In genomic region chr11:44101098-44101497, GRCh38 we compare ENCODE assay signal across 31 cellular contexts. TPM values are rescaled to one million over a fixed set of nuclear protein-coding genes. Genes with fewer than 3 reads are reported as not detected.
"Had no signal": no experiment of that assay in that cellular context is flagged by ENCODE, and none has a peak within 500 bp of the region (broad histone marks: within the 10 kb centered on the region; RNA-seq: fewer than 3 reads in every experiment).

No MANE protein-coding gene starts in this region.

- H3K27me3 ChIP-seq: pancreas, right atrium auricular region, right lobe of liver, sigmoid colon, spleen, stomach, thyroid gland, tibial nerve, upper lobe of right lung, uterus had no signal

- H3K9me3 Mint-ChIP-seq: naive thymus-derived CD4-positive, alpha-beta T cell; natural killer cell; nephron; neural crest cell; stimulated activated effector memory CD8-positive, alpha-beta T cell treated with anti-CD3 and anti-CD28 coated beads, Interleukin-12 subunit alpha, Interleukin-12 subunit beta, amount 100 ng/mL, for 72 hours; stimulated activated naive B cell treated with anti-CD40 and anti-IgM and Interleukin-4, amounts not matched to agents 10 μg/mL and 1 μg/mL and 100 μg/mL, for 72 hours; stimulated activated naive CD8-positive, alpha-beta T cell treated with anti-CD3 and anti-CD28 coated beads, Interleukin-15, Interleukin-2, amounts not matched to agents 100 ng/mL and 50 ng/mL, for 24 hours; type B pancreatic cell had no signal

- H3K27me3 Mint-ChIP-seq: naive thymus-derived CD4-positive, alpha-beta T cell; stimulated activated naive B cell treated with anti-CD40 and anti-IgM and Interleukin-4, amounts not matched to agents 10 μg/mL and 1 μg/mL and 100 μg/mL, for 72 hours; stimulated activated naive CD8-positive, alpha-beta T cell treated with anti-CD3 and anti-CD28 coated beads, Interleukin-15, Interleukin-2, amounts not matched to agents 100 ng/mL and 50 ng/mL, for 24 hours; type B pancreatic cell had no signal

- H3K4me1 ChIP-seq: uterus had no signal

- H3K4me3 Mint-ChIP-seq: naive thymus-derived CD4-positive, alpha-beta T cell; natural killer cell; nephron; neural crest cell; stimulated activated effector memory CD8-positive, alpha-beta T cell treated with anti-CD3 and anti-CD28 coated beads, Interleukin-12 subunit alpha, Interleukin-12 subunit beta, amount 100 ng/mL, for 72 hours; stimulated activated naive B cell treated with anti-CD40 and anti-IgM and Interleukin-4, amounts not matched to agents 10 μg/mL and 1 μg/mL and 100 μg/mL, for 72 hours; stimulated activated naive CD8-positive, alpha-beta T cell treated with anti-CD3 and anti-CD28 coated beads, Interleukin-15, Interleukin-2, amounts not matched to agents 100 ng/mL and 50 ng/mL, for 24 hours; type B pancreatic cell had no signal

- H3K4me2 ChIP-seq: smooth muscle cell had no signal

- DNase-seq: naive thymus-derived CD4-positive, alpha-beta T cell; natural killer cell; nucleus accumbens; pancreas; retina; right lobe of liver; sigmoid colon; spleen; stimulated activated CD4-positive, alpha-beta T cell treated with anti-CD3 and anti-CD28 coated beads, Interleukin-15, amount 100 ng/mL, for 24 hours; stimulated activated CD4-positive, alpha-beta T cell treated with anti-CD3 and anti-CD28 coated beads, Interleukin-2, amount 100 ng/mL, for 24 hours; stimulated activated CD4-positive, alpha-beta T cell treated with anti-CD3 and anti-CD28 coated beads, Interleukin-2, amount 100 ng/mL, for 48 hours; stimulated activated CD4-positive, alpha-beta T cell treated with anti-CD3 and anti-CD28 coated beads, Interleukin-4, amount 100 ng/mL, for 24 hours; stimulated activated naive B cell treated with anti-CD40 and anti-IgM and Interleukin-4, amounts not matched to agents 10 μg/mL and 1 μg/mL and 100 μg/mL, for 72 hours; stimulated activated naive CD4-positive, alpha-beta T cell treated with Interleukin-2 at 50 U/mL for 16 hours; stomach; thyroid gland; upper lobe of right lung; uterus had no signal

- H3K27ac Mint-ChIP-seq: natural killer cell; nephron; stimulated activated effector memory CD8-positive, alpha-beta T cell treated with anti-CD3 and anti-CD28 coated beads, Interleukin-12 subunit alpha, Interleukin-12 subunit beta, amount 100 ng/mL, for 72 hours; stimulated activated naive B cell treated with anti-CD40 and anti-IgM and Interleukin-4, amounts not matched to agents 10 μg/mL and 1 μg/mL and 100 μg/mL, for 72 hours; stimulated activated naive CD8-positive, alpha-beta T cell treated with anti-CD3 and anti-CD28 coated beads, Interleukin-15, Interleukin-2, amounts not matched to agents 100 ng/mL and 50 ng/mL, for 24 hours; type B pancreatic cell had no signal

- H3K36me3 ChIP-seq: neutrophil, pancreas, prostate gland, right atrium auricular region, thoracic aorta, thyroid gland, upper lobe of right lung, uterus had no signal

- H3K4me3 ChIP-seq: pancreas, prostate gland, right atrium auricular region, right lobe of liver, sigmoid colon, skin epidermis, smooth muscle cell, spleen, stomach, thoracic aorta, thyroid gland, tibial nerve, upper lobe of right lung, uterus had no signal

- H3K36me3 Mint-ChIP-seq: natural killer cell; stimulated activated effector memory CD8-positive, alpha-beta T cell treated with anti-CD3 and anti-CD28 coated beads, Interleukin-12 subunit alpha, Interleukin-12 subunit beta, amount 100 ng/mL, for 72 hours had no signal

- H3K27ac ChIP-seq: neutrophil, pancreas, prostate gland, right atrium auricular region, right lobe of liver, sigmoid colon, skin epidermis, spleen, stomach, thoracic aorta, thyroid gland, tibial nerve, upper lobe of right lung, uterus had no signal

- H3K9me3 ChIP-seq: neutrophil, pancreas, prostate gland, right atrium auricular region, right lobe of liver, sigmoid colon, spleen, stomach, thoracic aorta, thyroid gland, tibial nerve, upper lobe of right lung, uterus had no signal

RNA-seq across cellular contexts. Expression of gene ACCSL, which starts 53.3 kb away (rescaled TPM):
- polyA plus RNA-seq: naive thymus-derived CD4-positive, alpha-beta T cell; pancreas; sigmoid colon; smooth muscle cell; spleen; stomach; urinary bladder had no signal
